In genomic region chr3:52245322-52246263, GRCh38 we compare ENCODE assay signal across 8 cellular contexts. TPM values are rescaled to one million over a fixed set of nuclear protein-coding genes. Genes with fewer than 3 reads are reported as not detected.
DNase-seq lines count a peak whose midpoint lies in the region; ATAC-seq, FAIRE-seq and TF ChIP-seq lines count a peak whose summit lies in the region.

A gene with protein sequence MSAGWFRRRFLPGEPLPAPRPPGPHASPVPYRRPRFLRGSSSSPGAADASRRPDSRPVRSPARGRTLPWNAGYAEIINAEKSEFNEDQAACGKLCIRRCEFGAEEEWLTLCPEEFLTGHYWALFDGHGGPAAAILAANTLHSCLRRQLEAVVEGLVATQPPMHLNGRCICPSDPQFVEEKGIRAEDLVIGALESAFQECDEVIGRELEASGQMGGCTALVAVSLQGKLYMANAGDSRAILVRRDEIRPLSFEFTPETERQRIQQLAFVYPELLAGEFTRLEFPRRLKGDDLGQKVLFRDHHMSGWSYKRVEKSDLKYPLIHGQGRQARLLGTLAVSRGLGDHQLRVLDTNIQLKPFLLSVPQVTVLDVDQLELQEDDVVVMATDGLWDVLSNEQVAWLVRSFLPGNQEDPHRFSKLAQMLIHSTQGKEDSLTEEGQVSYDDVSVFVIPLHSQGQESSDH (plus strand): TSS chr3:52245759. CDS start chr3:52245825, 66 bp downstream.

- peak within 1 kb of the TSS; percentile 76 for H2AFZ ChIP-seq in endothelial cell of umbilical vein (ENCODE audit: low read depth, low read length)

- no peaks in the 10 kb centered on the region for H3K79me2 ChIP-seq in endothelial cell of umbilical vein (ENCODE audit: control insufficient read depth, insufficient read depth, low read length)

- dilution Hi-C loops in endothelial cell of umbilical vein (cut with MboI; ENCODE audit: extremely low pct_ligation_motif_present, low sequenced_read_pairs), result no loop called here

- intact Hi-C loops in endothelial cell of umbilical vein (cut with micrococcal nuclease), result no loop called here

- H3K36me3 ChIP-seq in endothelial cell of umbilical vein (ENCODE audit: control insufficient read depth in 2 of 2, extremely low read depth in 1 of 2, insufficient read depth in 2 of 2, low read length in 2 of 2), result peaks cover 0 to 13% of the 10 kb centered on the region in 2 experiments

- H3K4me1 ChIP-seq in endothelial cell of umbilical vein (ENCODE audit: control insufficient read depth, extremely low read depth, insufficient read depth, low read length), result peaks cover 24% of the 10 kb centered on the region

- peak within 1 kb of the TSS; percentile 40 for H3K9ac ChIP-seq in endothelial cell of umbilical vein (replicated peaks; ENCODE audit: extremely low read depth, insufficient read depth, low read length)

- FAIRE-seq in GM12892 (lab: Jason Lieb, UNC) (peak; percentile 5), endothelial cell of umbilical vein (lab: Jason Lieb, UNC) (peak; percentile 68)

- H3K4me3 ChIP-seq in endothelial cell of umbilical vein (replicated peaks in 1 of 3; ENCODE audit: insufficient read depth in 1 of 3, low read depth in 1 of 3, low read length in 3 of 3), result peak within 1 kb of the TSS in 2 of 3 experiments; percentile 23 to 35

- peak; percentile 72 for DNase-seq in GM12892 (ENCODE audit: insufficient read length)
- peak; percentile 55 for DNase-seq in KBM-7
- peak; percentile 61 for DNase-seq in activated CD8-positive, alpha-beta memory T cell treated with anti-CD3 and anti-CD28 coated beads, Interleukin-2, amount 50 U/mL, for 4 hours
- peak; percentile 51 for DNase-seq in endothelial cell of umbilical vein (ENCODE audit: low read depth, low spot score)
- peak; percentile 10 for DNase-seq in midbrain (lab: John Stamatoyannopoulos, UW)
- no peak for DNase-seq in DMS153 (lab: John Stamatoyannopoulos, UW)

- in situ Hi-C loops in KBM-7 (cut with MboI; ENCODE audit: low pct_unique_long_range_greater_than_20kb, low sequenced_read_pairs), result no loop called here

- no peak for ATAC-seq in HG02981 (IDR thresholded peaks at IDR 0.05; ENCODE audit: unreplicated experiment)

- peak within 1 kb of the TSS; percentile 32 for H3K4me2 ChIP-seq in endothelial cell of umbilical vein (ENCODE audit: insufficient read depth, low read length)

- H3K27me3 ChIP-seq in endothelial cell of umbilical vein (ENCODE audit: control insufficient read depth in 2 of 2, insufficient read depth in 2 of 2, low read length in 2 of 2), result no peaks in the 10 kb centered on the region

- H3K9me1 ChIP-seq in endothelial cell of umbilical vein (replicated peaks; ENCODE audit: control insufficient read depth, extremely low read depth, insufficient read depth, low read length), result no peaks in the 10 kb centered on the region

- 0 out of 2 replicates have a peak, but pooled peaks have one; percentile 30 for TF ChIP-seq POLR2A in GM12892 (IDR thresholded peaks at IDR 0.05; ENCODE audit: low read depth, low read length)
- TF ChIP-seq POLR2A in endothelial cell of umbilical vein (IDR thresholded peaks at IDR 0.05; ENCODE audit: low read depth, low read length), result no peak

- TF ChIP-seq CTCF in endothelial cell of umbilical vein (IDR thresholded peaks at IDR 0.05; ENCODE audit: extremely low read depth in 1 of 2, insufficient read depth in 1 of 2, low read depth in 1 of 2, low read length in 2 of 2), result no peak

- H3K27ac ChIP-seq in endothelial cell of umbilical vein (ENCODE audit: insufficient read depth, low read depth, low read length) (peak within 1 kb of the TSS; percentile 62), temporal lobe (ENCODE audit: low read depth, low read length) (peak within 1 kb of the TSS; percentile 54)

- H3K9me3 ChIP-seq in endothelial cell of umbilical vein (replicated peaks; ENCODE audit: control insufficient read depth, insufficient read depth, low read length), result no peaks in the 10 kb centered on the region

- POLR2A ChIA-PET in endothelial cell of umbilical vein (lab: Charles Lee), result no interaction called here

- no peaks in the 10 kb centered on the region for H4K20me1 ChIP-seq in endothelial cell of umbilical vein (replicated peaks; ENCODE audit: control insufficient read depth, extremely low read depth, insufficient read depth, low read length)

- no TSS peak for BruUV-seq in endothelial cell of umbilical vein (replicated peaks; lab: Mats Ljungman, UMichigan)

- CTCF ChIA-PET in endothelial cell of umbilical vein (lab: Charles Lee), result interaction anchor here (1.0 to 1.8 kb wide), 5 partner anchors 14 to 94 kb away, joined by 3 to 8 read pairs (median 3); no protein-coding TSS in a partner anchor

TF ChIP-seq in endothelial cell of umbilical vein, 7 proteins besides CTCF, POLR2A, EP300 and RAD21:
- TF ChIP-seq, protein P1, sequence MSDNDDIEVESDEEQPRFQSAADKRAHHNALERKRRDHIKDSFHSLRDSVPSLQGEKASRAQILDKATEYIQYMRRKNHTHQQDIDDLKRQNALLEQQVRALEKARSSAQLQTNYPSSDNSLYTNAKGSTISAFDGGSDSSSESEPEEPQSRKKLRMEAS (IDR thresholded peaks at IDR 0.05; ENCODE audit: insufficient read depth, insufficient read length), result peak; percentile 10
- TF ChIP-seq POLR2AphosphoS5 (IDR thresholded peaks at IDR 0.05; ENCODE audit: insufficient read depth, low read depth, low read length) (peak; percentile 87), JUN (IDR thresholded peaks at IDR 0.05; ENCODE audit: borderline replicate concordance, insufficient read depth, insufficient read length, low read depth) (no peak)

RNA-seq across cellular contexts. Expression of the gene that starts here (rescaled TPM):
- 24.1 TPM for polyA plus RNA-seq in GM12892 (2012; ENCODE audit: missing spikeins)
- 13.0 and 13.7 TPM in 2 replicates for total RNA-seq in endothelial cell of umbilical vein
- 17.5 and 19.4 TPM in 2 replicates for polyA plus RNA-seq in endothelial cell of umbilical vein
- 17.0 and 18.8 TPM in 2 replicates for polyA plus RNA-seq in endothelial cell of umbilical vein (2011; cell fraction: cytosol; rRNA removed)
- polyA plus RNA-seq in endothelial cell of umbilical vein (2011; cell fraction: nucleus; rRNA removed), result 41.2 and 45.2 TPM in 2 replicates
- polyA plus RNA-seq in endothelial cell of umbilical vein (2012), result 12.7 and 17.3 TPM in 2 replicates
- polyA minus RNA-seq in endothelial cell of umbilical vein, result 19.9 and 21.2 TPM in 2 replicates
- polyA minus RNA-seq in endothelial cell of umbilical vein (2011; cell fraction: cytosol; rRNA and poly(A)+ RNA removed), result 4.9 TPM
- 5.7 and 6.5 TPM in 2 replicates for polyA minus RNA-seq in endothelial cell of umbilical vein (2011; cell fraction: nucleus; rRNA and poly(A)+ RNA removed)
- 6.9 TPM for total RNA-seq in temporal lobe
